In genomic region chr3:182811269-182811596, GRCh38 we compare ENCODE assay signal across 25 cellular contexts.
"Had no signal": no experiment of that assay in that cellular context is flagged by ENCODE, and none has a peak within 500 bp of the region (broad histone marks: within the 10 kb centered on the region; RNA-seq: fewer than 3 reads in every experiment).

No MANE protein-coding gene starts in this region.

- H3K4me1 ChIP-seq: neural progenitor cell had no signal

- H3K4me2 ChIP-seq: hepatocyte, neural progenitor cell had no signal

- H3K27me3 ChIP-seq: colonic mucosa, gastroesophageal sphincter, heart left ventricle, hepatocyte, neural progenitor cell, ovary, right lobe of liver, testis, tibial artery had no signal

- H2AFZ ChIP-seq: hepatocyte, neural progenitor cell had no signal

- H3K9ac ChIP-seq: neural progenitor cell had no signal

- H3K4me3 ChIP-seq: colonic mucosa, gastroesophageal sphincter, heart left ventricle, hepatocyte, lung, mucosa of descending colon, neural progenitor cell, ovary, right lobe of liver, smooth muscle cell, testis, tibial artery had no signal

- ATAC-seq: esophagus mucosa; gastroesophageal sphincter; left lobe of liver; mucosa of descending colon; naive thymus-derived CD4-positive, alpha-beta T cell; right lobe of liver had no signal

- H3K36me3 ChIP-seq: colonic mucosa, gastroesophageal sphincter, neural progenitor cell, ovary, right lobe of liver, tibial artery had no signal

- DNase-seq: colonic mucosa; effector CD8-positive, alpha-beta T cell; endodermal cell; heart left ventricle; kidney; mucosa of descending colon; naive thymus-derived CD4-positive, alpha-beta T cell; ovary; posterior cingulate gyrus; right lobe of liver; stimulated activated CD4-positive, alpha-beta T cell treated with anti-CD3 and anti-CD28 coated beads, Interleukin-12 subunit alpha, Interleukin-12 subunit beta, amount 100 ng/mL, for 4 hours; stimulated activated CD4-positive, alpha-beta T cell treated with anti-CD3 and anti-CD28 coated beads, Interleukin-1b, Interleukin-23, amount 100 ng/mL, for 48 hours; stimulated activated CD4-positive, alpha-beta T cell treated with anti-CD3 and anti-CD28 coated beads, Interleukin-4, amount 100 ng/mL, for 1 hour; stimulated activated naive CD4-positive, alpha-beta T cell treated with Interleukin-2 at 50 U/mL for 16 hours; substantia nigra; testis; tibial artery had no signal

- H3K27ac ChIP-seq: colonic mucosa, epithelial cell of prostate, gastroesophageal sphincter, hepatocyte, neural progenitor cell, ovary, right lobe of liver, testis, tibial artery had no signal

- H3K9me3 ChIP-seq: colonic mucosa, gastroesophageal sphincter, heart left ventricle, mucosa of descending colon, ovary, right lobe of liver, testis, tibial artery had no signal
